In genomic region chr20:32535316-32535952, GRCh38 we compare ENCODE assay signal across 1 cellular context.
TF ChIP-seq lines count a peak whose summit lies in the region.

No MANE protein-coding gene starts in this region.

TF ChIP-seq in GM12878, 131 proteins besides CTCF, POLR2A, EP300 and RAD21 (continued from another document):
- TF ChIP-seq, protein P1, sequence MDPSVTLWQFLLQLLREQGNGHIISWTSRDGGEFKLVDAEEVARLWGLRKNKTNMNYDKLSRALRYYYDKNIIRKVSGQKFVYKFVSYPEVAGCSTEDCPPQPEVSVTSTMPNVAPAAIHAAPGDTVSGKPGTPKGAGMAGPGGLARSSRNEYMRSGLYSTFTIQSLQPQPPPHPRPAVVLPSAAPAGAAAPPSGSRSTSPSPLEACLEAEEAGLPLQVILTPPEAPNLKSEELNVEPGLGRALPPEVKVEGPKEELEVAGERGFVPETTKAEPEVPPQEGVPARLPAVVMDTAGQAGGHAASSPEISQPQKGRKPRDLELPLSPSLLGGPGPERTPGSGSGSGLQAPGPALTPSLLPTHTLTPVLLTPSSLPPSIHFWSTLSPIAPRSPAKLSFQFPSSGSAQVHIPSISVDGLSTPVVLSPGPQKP (IDR thresholded peaks at IDR 0.05; ENCODE audit: low read depth, low read length) = 0 out of 2 replicates have a peak, but pooled peaks have one; percentile 26
- no peak for TF ChIP-seq MEF2A (IDR thresholded peaks at IDR 0.05; ENCODE audit: insufficient read depth, low read depth, low read length)
- TF ChIP-seq, protein P2, sequence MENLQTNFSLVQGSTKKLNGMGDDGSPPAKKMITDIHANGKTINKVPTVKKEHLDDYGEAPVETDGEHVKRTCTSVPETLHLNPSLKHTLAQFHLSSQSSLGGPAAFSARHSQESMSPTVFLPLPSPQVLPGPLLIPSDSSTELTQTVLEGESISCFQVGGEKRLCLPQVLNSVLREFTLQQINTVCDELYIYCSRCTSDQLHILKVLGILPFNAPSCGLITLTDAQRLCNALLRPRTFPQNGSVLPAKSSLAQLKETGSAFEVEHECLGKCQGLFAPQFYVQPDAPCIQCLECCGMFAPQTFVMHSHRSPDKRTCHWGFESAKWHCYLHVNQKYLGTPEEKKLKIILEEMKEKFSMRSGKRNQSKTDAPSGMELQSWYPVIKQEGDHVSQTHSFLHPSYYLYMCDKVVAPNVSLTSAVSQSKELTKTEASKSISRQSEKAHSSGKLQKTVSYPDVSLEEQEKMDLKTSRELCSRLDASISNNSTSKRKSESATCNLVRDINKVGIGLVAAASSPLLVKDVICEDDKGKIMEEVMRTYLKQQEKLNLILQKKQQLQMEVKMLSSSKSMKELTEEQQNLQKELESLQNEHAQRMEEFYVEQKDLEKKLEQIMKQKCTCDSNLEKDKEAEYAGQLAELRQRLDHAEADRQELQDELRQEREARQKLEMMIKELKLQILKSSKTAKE (IDR thresholded peaks at IDR 0.05; ENCODE audit: low read depth, poor library complexity, severe bottlenecking) = no peak
- no peak for TF ChIP-seq BRCA1 (IDR thresholded peaks at IDR 0.05; ENCODE audit: low read depth, low read length)
- TF ChIP-seq SUZ12 (IDR thresholded peaks at IDR 0.05; ENCODE audit: unreplicated experiment) = no peak
- no peak for TF ChIP-seq PAX5 (IDR thresholded peaks at IDR 0.05; ENCODE audit: borderline replicate concordance, low read depth, low read length)
- no peak for TF ChIP-seq MYB (IDR thresholded peaks at IDR 0.05; ENCODE audit: borderline replicate concordance, low read depth, low read length)
- TF ChIP-seq JUNB (IDR thresholded peaks at IDR 0.05) = no peak
- no peak for TF ChIP-seq YBX1 (IDR thresholded peaks at IDR 0.05)
- no peak for TF ChIP-seq CHD1 (IDR thresholded peaks at IDR 0.05; ENCODE audit: low read depth, low read length)
- TF ChIP-seq ZBTB33 (IDR thresholded peaks at IDR 0.05) = 0 out of 2 replicates have a peak, but pooled peaks have one; percentile 51
- no peak for TF ChIP-seq IRF4 (IDR thresholded peaks at IDR 0.05; ENCODE audit: low read depth, low read length)
- TF ChIP-seq BMI1 (IDR thresholded peaks at IDR 0.05; ENCODE audit: borderline replicate concordance) = no peak
- no peak for TF ChIP-seq JUND (IDR thresholded peaks at IDR 0.05; ENCODE audit: low read depth, low read length)
- TF ChIP-seq SPI1 (IDR thresholded peaks at IDR 0.05; ENCODE audit: borderline replicate concordance, insufficient read depth, low read depth, low read length) = no peak
- 0 out of 2 replicates have a peak, but pooled peaks have one; percentile 5 for TF ChIP-seq CREM (IDR thresholded peaks at IDR 0.05; ENCODE audit: low read depth)
- TF ChIP-seq SUPT20H (IDR thresholded peaks at IDR 0.05; ENCODE audit: borderline replicate concordance, control insufficient read depth, low read depth, low read length) = no peak
- no peak for TF ChIP-seq SREBF2 (IDR thresholded peaks at IDR 0.05; ENCODE audit: low read length)
- TF ChIP-seq STAT3 (IDR thresholded peaks at IDR 0.05; ENCODE audit: low read depth, low read length) = no peak
- TF ChIP-seq EZH2 (IDR thresholded peaks at IDR 0.05; ENCODE audit: borderline replicate concordance, control insufficient read depth, low read depth, low read length) = no peak
- no peak for TF ChIP-seq E4F1 (IDR thresholded peaks at IDR 0.05; ENCODE audit: borderline replicate concordance, partially characterized antibody)
- TF ChIP-seq PBX3 (IDR thresholded peaks at IDR 0.05; ENCODE audit: insufficient replicate concordance, low read depth, low read length) = no peak
- TF ChIP-seq CEBPZ (IDR thresholded peaks at IDR 0.05; ENCODE audit: low read depth, low read length) = no peak
- TF ChIP-seq POLR2AphosphoS2 (IDR thresholded peaks at IDR 0.05; ENCODE audit: low read depth, low read length) = no peak
- no peak for TF ChIP-seq RAD51 (IDR thresholded peaks at IDR 0.05)
- 0 out of 2 replicates have a peak, but pooled peaks have one; percentile 30 for TF ChIP-seq SMAD5 (IDR thresholded peaks at IDR 0.05; ENCODE audit: low read depth)
